In the genomic region with DNA sequence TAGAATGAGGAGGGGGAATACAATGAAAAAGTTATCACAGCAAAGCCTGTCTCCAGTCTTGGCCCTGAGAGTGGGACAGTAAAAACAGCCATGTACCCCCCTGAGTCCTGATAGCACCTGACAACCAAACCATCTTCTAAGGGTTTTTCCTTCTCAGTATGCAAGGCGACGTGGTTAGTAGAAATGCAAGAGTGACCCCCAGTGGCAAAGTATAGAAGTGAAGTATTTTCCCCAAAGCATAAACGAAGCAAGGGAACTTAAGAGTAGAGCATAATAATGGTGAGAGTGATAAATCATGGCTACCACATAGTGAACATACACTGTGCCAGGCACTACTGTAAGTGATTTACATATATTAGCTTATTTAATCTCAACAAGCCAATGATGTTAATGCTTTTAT, we compare ENCODE assay signal across 9 cellular contexts. TPM values are rescaled to one million over a fixed set of nuclear protein-coding genes. Genes with fewer than 3 reads are reported as not detected.
DNase-seq lines count a peak whose midpoint lies in the region; ATAC-seq, FAIRE-seq and TF ChIP-seq lines count a peak whose summit lies in the region.
"Had no signal": no experiment of that assay in that cellular context is flagged by ENCODE, and none has a peak within 500 bp of the region (broad histone marks: within the 10 kb centered on the region; RNA-seq: fewer than 3 reads in every experiment).

No MANE protein-coding gene starts in this region.

- H3K36me3 Mint-ChIP-seq in activated T-cell treated with anti-CD3 and anti-CD28 coated beads, Interleukin-2, amount 50 U/mL, for 4 hours (ENCODE audit: insufficient read depth) = no peaks in the 10 kb centered on the region
- H3K36me3 Mint-ChIP-seq: memory B cell had no signal

- peak; percentile 83 for ATAC-seq in GM18505 (IDR thresholded peaks at IDR 0.05; ENCODE audit: unreplicated experiment)
- peak; percentile 76 for ATAC-seq in HG03196 (IDR thresholded peaks at IDR 0.05; ENCODE audit: unreplicated experiment)
- ATAC-seq in activated T-cell treated with anti-CD3 and anti-CD28 coated beads, Interleukin-2, amount 50 U/mL, for 4 hours = no peak

- peaks cover 2% of the 10 kb centered on the region for H3K27me3 Mint-ChIP-seq in activated T-cell treated with anti-CD3 and anti-CD28 coated beads, Interleukin-2, amount 50 U/mL, for 4 hours (ENCODE audit: low read depth)
- H3K27me3 Mint-ChIP-seq: memory B cell had no signal

- no peak for TF ChIP-seq POLR2A in GM18505 (IDR thresholded peaks at IDR 0.05; ENCODE audit: borderline replicate concordance, extremely low read depth, insufficient read depth, insufficient read length)

- no peaks in the 10 kb centered on the region for H3K4me1 ChIP-seq in small intestine (ENCODE audit: control insufficient read depth in 2 of 2, insufficient read depth in 1 of 2, low read depth in 1 of 2, low read length in 1 of 2)

- H3K27ac ChIP-seq in small intestine (ENCODE audit: low read depth in 1 of 2, low read length in 1 of 2) = no peak overlapping the region

- no peaks in the 10 kb centered on the region for H3K36me3 ChIP-seq in small intestine (ENCODE audit: control insufficient read depth in 2 of 2, insufficient read depth in 2 of 2, low read length in 2 of 2)

- H3K27me3 ChIP-seq in small intestine (ENCODE audit: control insufficient read depth in 2 of 2, insufficient read depth in 2 of 2, low read length in 2 of 2) = no peaks in the 10 kb centered on the region

- H3K4me1 Mint-ChIP-seq in activated T-cell treated with anti-CD3 and anti-CD28 coated beads, Interleukin-2, amount 50 U/mL, for 4 hours (ENCODE audit: low read depth) = no peaks in the 10 kb centered on the region
- H3K4me1 Mint-ChIP-seq: memory B cell had no signal

- no peak overlapping the region for H3K4me3 Mint-ChIP-seq in activated T-cell treated with anti-CD3 and anti-CD28 coated beads, Interleukin-2, amount 50 U/mL, for 4 hours
- H3K4me3 Mint-ChIP-seq: memory B cell had no signal

- H3K9me3 Mint-ChIP-seq in activated T-cell treated with anti-CD3 and anti-CD28 coated beads, Interleukin-2, amount 50 U/mL, for 4 hours = no peaks in the 10 kb centered on the region
- H3K9me3 Mint-ChIP-seq: memory B cell had no signal

- WGBS in small intestine, 3 donors = 0 to 4% (median 0%) methylated on average over 3 of the region's 3 CpGs

- no peak for FAIRE-seq in small intestine (lab: Jason Lieb, UNC)

- H3K9me3 ChIP-seq in small intestine (ENCODE audit: control insufficient read depth, low read depth) = no peaks in the 10 kb centered on the region

- no peak overlapping the region for H3K4me3 ChIP-seq in small intestine (ENCODE audit: low read depth in 1 of 2, low read length in 2 of 2)

- DNase-seq in AML-193 (lab: John Stamatoyannopoulos, UW) (peak; percentile 14 to 28), OCI-M1 (lab: John Stamatoyannopoulos, UW) (peak; percentile 73), fibroblast of peridontal ligament (ENCODE audit: extremely low read depth) (peak; percentile 43), small intestine (peak; percentile 16)
- DNase-seq in stimulated activated CD4-positive, alpha-beta T cell treated with anti-CD3 and anti-CD28 coated beads, Interleukin-2, amount 100 ng/mL, for 24 hours = no peak
- DNase-seq in activated T-cell treated with anti-CD3 and anti-CD28 coated beads, Interleukin-2, amount 50 U/mL, for 4 hours = no peak

RNA-seq across cellular contexts. Expression of a gene that starts 52.8 kb away (rescaled TPM):
- not detected for polyA plus RNA-seq in small intestine
- not detected for total RNA-seq in activated T-cell treated with anti-CD3 and anti-CD28 coated beads, Interleukin-2, amount 50 U/mL, for 4 hours

Comparison
In these comparisons a context has a peak if more than half of its experiments do, and no peak if none do; other contexts are left out.
1. DNase-seq: peak in AML-193 (2 of 2), OCI-M1 (single experiment), fibroblast of peridontal ligament (single experiment) and small intestine (single experiment); none in stimulated activated CD4-positive, alpha-beta T cell treated with anti-CD3 and anti-CD28 coated beads, Interleukin-2, amount 100 ng/mL, for 24 hours (0 of 2) and activated T-cell treated with anti-CD3 and anti-CD28 coated beads, Interleukin-2, amount 50 U/mL, for 4 hours (single experiment).
2. ATAC-seq: peak in GM18505 (single experiment) and HG03196 (single experiment); none in activated T-cell treated with anti-CD3 and anti-CD28 coated beads, Interleukin-2, amount 50 U/mL, for 4 hours (0 of 2).